ENCODE assay signal across 12 cellular contexts in genomic region chr4:87392183-87392582, GRCh38. TPM values are rescaled to one million over a fixed set of nuclear protein-coding genes. Genes with fewer than 3 reads are reported as not detected.
DNase-seq lines count a peak whose midpoint lies in the region; ATAC-seq and TF ChIP-seq lines count a peak whose summit lies in the region.
"Had no signal": no experiment of that assay in that cellular context is flagged by ENCODE, and none has a peak within 500 bp of the region (broad histone marks: within the 10 kb centered on the region; RNA-seq: fewer than 3 reads in every experiment).

No MANE protein-coding gene starts in this region.

- intact Hi-C loops in dorsolateral prefrontal cortex (cut with DNase I), result no loop called here

- no peak overlapping the region for H3K27ac ChIP-seq in BLaER1 treated with 17β-estradiol and CSF1 and Interleukin-3, amounts not matched to agents 10 nM and 100 nM
- H3K27ac ChIP-seq in MM.1S (ENCODE audit: low read length), result no peak overlapping the region
- H3K27ac ChIP-seq in dorsolateral prefrontal cortex, result peak overlapping the region in 40 of 59 donors; percentile 48 to 94 (median 88)

- peaks cover 14% of the 10 kb centered on the region for H3K79me2 ChIP-seq in MM.1S (ENCODE audit: low read length)

- no peak for DNase-seq in MM.1S
- no peak for DNase-seq in dorsolateral prefrontal cortex
- peak; percentile 17 for DNase-seq in pons (ENCODE audit: low spot score)
- no peak for DNase-seq in retina
- no peak for DNase-seq in COLO829 (ENCODE audit: low spot score)
- DNase-seq: activated CD4-positive, alpha-beta memory T cell treated with anti-CD3 and anti-CD28 coated beads, Interleukin-2, amount 10 ng/mL, durations not matched to agents 7 days and 5 days; EL; NCI-H146; NCI-H524 had no signal

- peaks cover 17 to 34% (median 24%) of the 10 kb centered on the region in 11 experiments for H3K9me3 ChIP-seq in BLaER1 treated with 17β-estradiol and CSF1 and Interleukin-3, amounts not matched to agents 10 nM and 100 nM (replicated peaks in 1 of 11)
- no peaks in the 10 kb centered on the region for H3K9me3 ChIP-seq in MM.1S (replicated peaks; ENCODE audit: insufficient read depth, low read length)

- H3K4me1 ChIP-seq in BLaER1 treated with 17β-estradiol and CSF1 and Interleukin-3, amounts not matched to agents 10 nM and 100 nM, result peaks cover 18 to 37% (median 26%) of the 10 kb centered on the region in 10 experiments; a peak in 19 of 20 replicates
- 0 out of 2 replicates have a peak, but pooled peaks cover 6% of the 10 kb centered on the region for H3K4me1 ChIP-seq in MM.1S (ENCODE audit: low read length)

- TF ChIP-seq CTCF in MM.1S (IDR thresholded peaks at IDR 0.05; ENCODE audit: low read length) (no peak), dorsolateral prefrontal cortex (IDR thresholded peaks at IDR 0.05 in 54 of 56, conservative IDR thresholded peaks at IDR 0.05 in 2 of 56; ENCODE audit: low read depth in 1 of 56, partially characterized antibody in 56 of 56) (no peak)

- no peak for ATAC-seq in GM19455 (IDR thresholded peaks at IDR 0.05; ENCODE audit: unreplicated experiment)
- ATAC-seq in HG03378 (IDR thresholded peaks at IDR 0.05; ENCODE audit: unreplicated experiment), result no peak

- H3K9me2 ChIP-seq in MM.1S (replicated peaks; ENCODE audit: insufficient read depth, low read length), result no peaks in the 10 kb centered on the region

- peaks cover 3 to 27% (median 17%) of the 10 kb centered on the region in 11 experiments; a peak in 21 of 22 replicates for H3K36me3 ChIP-seq in BLaER1 treated with 17β-estradiol and CSF1 and Interleukin-3, amounts not matched to agents 10 nM and 100 nM
- H3K36me3 ChIP-seq in MM.1S (replicated peaks; ENCODE audit: insufficient read depth, low read length), result no peaks in the 10 kb centered on the region

- H2AFZ ChIP-seq in MM.1S (ENCODE audit: low read length), result no peak overlapping the region

- H3K9ac ChIP-seq in BLaER1 treated with 17β-estradiol and CSF1 and Interleukin-3, amounts not matched to agents 10 nM and 100 nM, result peak overlapping the region in 1 of 11 experiments; percentile 24; a peak in 1 of 22 replicates
- H3K9ac ChIP-seq in MM.1S (ENCODE audit: low read length), result no peak overlapping the region

- peaks cover 3% of the 10 kb centered on the region for H3F3A ChIP-seq in MM.1S (ENCODE audit: insufficient read depth, low read length)

- peak overlapping the region in 7 of 11 experiments; percentile 24 to 85 (median 81); a peak in 10 of 22 replicates for H3K4me2 ChIP-seq in BLaER1 treated with 17β-estradiol and CSF1 and Interleukin-3, amounts not matched to agents 10 nM and 100 nM
- peak overlapping the region; percentile 84; the same call in 1 of the 2 replicates for H3K4me2 ChIP-seq in MM.1S (ENCODE audit: low read depth, low read length)

- H3K4me3 ChIP-seq in BLaER1 treated with 17β-estradiol and CSF1 and Interleukin-3, amounts not matched to agents 10 nM and 100 nM, result peak overlapping the region in 1 of 10 experiments; percentile 86; a peak in 3 of 20 replicates
- H3K4me3 ChIP-seq in MM.1S (ENCODE audit: low read length), result no peak overlapping the region
- H3K4me3 ChIP-seq in dorsolateral prefrontal cortex, result peak overlapping the region in 48 of 59 donors; percentile 54 to 89 (median 74)

- peaks cover 0 to 15% (median 0%) of the 10 kb centered on the region in 11 experiments; a peak in 7 of 22 replicates for H4K20me1 ChIP-seq in BLaER1 treated with 17β-estradiol and CSF1 and Interleukin-3, amounts not matched to agents 10 nM and 100 nM
- no peaks in the 10 kb centered on the region for H4K20me1 ChIP-seq in MM.1S (ENCODE audit: insufficient read depth, low read length)

- no peaks in the 10 kb centered on the region for H3K27me3 ChIP-seq in BLaER1 treated with 17β-estradiol and CSF1 and Interleukin-3, amounts not matched to agents 10 nM and 100 nM
- H3K27me3 ChIP-seq in MM.1S (replicated peaks; ENCODE audit: insufficient read depth, low read length) (no peaks in the 10 kb centered on the region), dorsolateral prefrontal cortex (no peaks in the 10 kb centered on the region)

RNA-seq across cellular contexts. Expression of gene HSD17B11, which starts 1.2 kb away (rescaled TPM):
- 10 to 100 TPM; 16.0 to 50.7 (median 26.3) TPM for total RNA-seq in dorsolateral prefrontal cortex

RNA-seq across cellular contexts. Expression of gene NUDT9, which starts 30.2 kb away (rescaled TPM):
- total RNA-seq in dorsolateral prefrontal cortex, result 10 to 100 TPM; 21.4 to 53.9 (median 34.4) TPM

Comparison
In these comparisons a context has a peak if more than half of its experiments do, and no peak if none do; other contexts are left out.
1. H3K27ac ChIP-seq: peak in dorsolateral prefrontal cortex (40 of 59); none in BLaER1 treated with 17β-estradiol and CSF1 and Interleukin-3, amounts not matched to agents 10 nM and 100 nM (0 of 11) and MM.1S (single experiment).